In the genomic region with DNA sequence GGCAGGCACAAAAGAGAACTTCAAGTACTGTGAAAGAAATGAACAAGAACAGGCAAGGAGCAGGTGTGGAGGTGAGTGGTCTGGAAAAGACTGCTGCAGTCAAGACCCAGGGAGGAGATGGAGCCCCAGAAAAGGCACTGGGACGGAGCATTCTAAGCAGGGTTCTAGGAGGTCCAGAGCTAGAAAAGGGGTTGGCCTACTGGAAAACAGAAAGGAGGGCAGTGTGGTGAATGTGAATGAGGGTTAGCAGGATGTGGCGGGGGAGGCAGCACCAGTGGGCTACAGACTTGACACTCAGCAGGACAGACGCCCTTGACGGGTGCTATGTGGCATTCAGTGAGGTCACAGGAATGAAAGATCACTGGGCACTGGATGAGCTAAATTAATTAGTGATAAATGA, we compare ENCODE assay signal across 15 cellular contexts.
"Had no signal": no experiment of that assay in that cellular context is flagged by ENCODE, and none has a peak within 500 bp of the region (broad histone marks: within the 10 kb centered on the region; RNA-seq: fewer than 3 reads in every experiment).

No MANE protein-coding gene starts in this region.

- DNase-seq: activated CD4-positive, alpha-beta T cell treated with anti-CD3 and anti-CD28 coated beads for 1 hour; activated CD4-positive, alpha-beta T cell treated with anti-CD3 and anti-CD28 coated beads, Interleukin-2, amount 50 U/mL, for 4 hours; activated naive CD4-positive, alpha-beta T cell treated with anti-CD3 and anti-CD28 coated beads for 36 hours; activated T-cell treated with anti-CD3 and anti-CD28 coated beads for 4 hours; adrenal gland; central memory CD4-positive, alpha-beta T cell; head of caudate nucleus; midbrain; retina; stimulated activated CD4-positive, alpha-beta T cell treated with anti-CD3 and anti-CD28 coated beads, Interleukin-4, amount 100 ng/mL, for 24 hours; stimulated activated naive CD8-positive, alpha-beta T cell treated with anti-CD3 and anti-CD28 coated beads, Interleukin-15, Interleukin-2, amounts not matched to agents 100 U/mL and 50 U/mL, for 24 hours; trophoblast cell had no signal

- H3K9me3 Mint-ChIP-seq: activated naive CD4-positive, alpha-beta T cell treated with anti-CD3 and anti-CD28 coated beads for 36 hours; activated T-helper 2 cell treated with anti-CD3 and anti-CD28 coated beads, Interferon-gamma antibody, Interleukin-2, Interleukin-4, amounts not matched to agents 10 μg/mL and 5 μg/mL and 100 μg/mL, durations not matched to agents 14 hours and 24 hours and 36 hours had no signal

- H3K27ac Mint-ChIP-seq: activated naive CD4-positive, alpha-beta T cell treated with anti-CD3 and anti-CD28 coated beads for 36 hours; activated T-helper 2 cell treated with anti-CD3 and anti-CD28 coated beads, Interferon-gamma antibody, Interleukin-2, Interleukin-4, amounts not matched to agents 10 μg/mL and 5 μg/mL and 100 μg/mL, durations not matched to agents 14 hours and 24 hours and 36 hours had no signal

- ATAC-seq: stimulated activated naive CD8-positive, alpha-beta T cell treated with anti-CD3 and anti-CD28 coated beads, Interleukin-15, Interleukin-2, amounts not matched to agents 100 U/mL and 50 U/mL, for 24 hours had no signal

- H3K36me3 ChIP-seq: adrenal gland had no signal

- H3K27me3 ChIP-seq: adrenal gland had no signal

- H3K27ac ChIP-seq: coronary artery, skin epidermis had no signal

- H3K4me3 Mint-ChIP-seq: activated naive CD4-positive, alpha-beta T cell treated with anti-CD3 and anti-CD28 coated beads for 36 hours had no signal

- H3K9me3 ChIP-seq: adrenal gland had no signal

- H3K4me3 ChIP-seq: adrenal gland, coronary artery, skin epidermis had no signal
